Comparison of ENCODE assay signal across 8 cellular contexts in the genomic region with DNA sequence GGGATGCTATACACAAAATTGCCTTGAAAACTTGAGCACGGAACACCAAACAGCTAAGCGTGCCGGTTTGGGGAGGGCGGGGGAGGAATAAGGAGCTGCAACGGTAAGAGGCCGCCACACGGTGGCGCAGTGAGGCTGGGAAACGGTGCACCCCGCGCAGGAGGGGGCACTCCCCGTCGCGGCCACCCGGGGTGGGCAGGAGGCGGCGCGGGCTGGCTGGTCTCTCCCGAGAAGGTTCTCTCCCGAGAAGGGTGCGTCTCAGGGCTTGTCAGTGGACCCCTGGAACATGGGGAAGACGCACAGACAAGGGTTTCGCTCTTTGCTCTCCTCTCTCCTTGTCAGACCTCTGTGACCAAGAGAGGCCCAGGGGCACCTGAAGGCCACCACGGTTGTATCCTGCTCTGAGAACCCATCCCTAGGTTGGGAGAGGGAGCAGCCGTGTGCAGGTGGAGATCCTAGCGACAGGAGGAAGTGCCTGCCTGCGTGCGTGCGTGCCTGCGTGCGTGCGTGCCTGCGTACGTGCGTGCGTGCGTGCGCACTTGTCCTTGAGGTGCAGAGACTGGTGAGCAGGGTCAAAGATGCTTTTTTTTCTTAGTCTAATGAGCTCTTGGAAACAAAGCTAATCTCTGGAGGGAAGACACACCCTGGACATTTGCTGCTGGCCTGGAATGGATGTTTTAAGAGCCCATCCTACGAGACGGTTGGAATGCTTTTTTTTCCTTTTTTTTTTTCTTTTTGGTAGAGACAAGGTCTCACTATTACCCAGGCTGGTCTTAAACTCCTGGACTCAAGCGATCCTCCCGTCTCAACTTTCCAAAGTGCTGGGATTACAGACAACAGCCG. TPM values are rescaled to one million over a fixed set of nuclear protein-coding genes. Genes with fewer than 3 reads are reported as not detected.
DNase-seq lines count a peak whose midpoint lies in the region; ATAC-seq, FAIRE-seq and TF ChIP-seq lines count a peak whose summit lies in the region.

No MANE protein-coding gene starts in this region.

- peak; percentile 86 for ATAC-seq in GM21717 (IDR thresholded peaks at IDR 0.05; ENCODE audit: unreplicated experiment)
- peak; percentile 95 to 99 (median 96) for ATAC-seq in pancreas

- TF ChIP-seq CTCF in KMS-11 (conservative IDR thresholded peaks at IDR 0.05; ENCODE audit: low read depth, low read length) = peak; percentile 70
- TF ChIP-seq CTCF in RWPE1 (conservative IDR thresholded peaks at IDR 0.05; ENCODE audit: low read depth) = peak; percentile 85
- peak; percentile 89 to 92 (median 92) for TF ChIP-seq CTCF in pancreas (IDR thresholded peaks at IDR 0.05)
- peak; percentile 90 to 97 (median 95) for TF ChIP-seq CTCF in transverse colon (IDR thresholded peaks at IDR 0.05)

- H3K4me3 ChIP-seq in KMS-11 (IDR thresholded peaks at IDR 0.05; ENCODE audit: insufficient read depth, low read depth, low read length) (no peak overlapping the region), pancreas (peak overlapping the region; percentile 5 to 47 (median 28)), transverse colon (peak overlapping the region in 3 of 4 donors; percentile 26 to 47 (median 29))

- no peak overlapping the region for H3K4me2 ChIP-seq in KMS-11

- H3K9me3 ChIP-seq in pancreas (no peaks in the 10 kb centered on the region), transverse colon (no peaks in the 10 kb centered on the region)

- 13% methylated on average over 41 to 43 of the region's 43 CpGs for WGBS in pancreas, 2 donors
- WGBS in transverse colon (ENCODE audit: low coverage in 1 of 2), 2 donors = 29 to 66% methylated on average over 5 to 42 of the region's 43 CpGs

- H3K27me3 ChIP-seq in KMS-11 (ENCODE audit: insufficient read depth, low read depth) (no peaks in the 10 kb centered on the region), pancreas (peaks cover 0 to 5% (median 0%) of the 10 kb centered on the region in 4 donors), transverse colon (peaks cover 6% of the 10 kb centered on the region)

- no peaks in the 10 kb centered on the region for H3K4me1 ChIP-seq in KMS-11 (ENCODE audit: low read depth, poor library complexity, severe bottlenecking)
- H3K4me1 ChIP-seq in pancreas = peaks cover 0 to 4% (median 0%) of the 10 kb centered on the region in 3 donors
- peaks cover 0 to 16% (median 8%) of the 10 kb centered on the region in 4 donors for H3K4me1 ChIP-seq in transverse colon

- CTCF ChIA-PET in RWPE1 (lab: Yijun Ruan, JAX) = interaction anchor here (0.5 to 1.2 kb wide), 13 partner anchors 11 to 794 kb away, joined by 3 to 15 read pairs (median 3); no protein-coding TSS in a partner anchor

- no peak overlapping the region for H3K9ac ChIP-seq in KMS-11

- TF ChIP-seq EP300 in transverse colon (IDR thresholded peaks at IDR 0.05; ENCODE audit: low read depth) = no peak

- DNase-seq in DMS53 treated with DMSO at 0.1 percent for 48 hours (lab: John Stamatoyannopoulos, UW; ENCODE audit: unreplicated experiment) (peak; percentile 92), RWPE1 (ENCODE audit: low spot score) (peak; percentile 83), activated gamma-delta T cell treated with Interleukin-2 at 50 U/mL for 16 hours (peak; percentile 74), germinal center (ENCODE audit: low spot score) (peak; percentile 86), pancreas (peak; percentile 72 to 93 (median 82)), transverse colon (peak; percentile 80)

- no peak overlapping the region for H3K27ac ChIP-seq in KMS-11
- H3K27ac ChIP-seq in RWPE1 = no peak overlapping the region
- peak overlapping the region; percentile 57 to 88 (median 80) for H3K27ac ChIP-seq in pancreas
- peak overlapping the region; percentile 66 to 77 (median 76) for H3K27ac ChIP-seq in transverse colon

- intact Hi-C loops in pancreas (cut with DNase I) (no loop called here), transverse colon (cut with DNase I; ENCODE audit: low total_unique reads) (loop anchor here (1.0 kb wide), 1 partner anchor 91 kb away; no protein-coding TSS in a partner anchor)

- H4K20me1 ChIP-seq in KMS-11 (ENCODE audit: insufficient read depth) = no peaks in the 10 kb centered on the region

- in situ Hi-C loops in transverse colon (cut with MboI; ENCODE audit: low pct_ligation_motif_present in 1 of 4, low pct_unique_long_range_greater_than_20kb in 1 of 4, low sequenced_read_pairs in 3 of 4) = loop anchor here in 3 of 4 donors (10.0 kb wide), 2 partner anchors 84 to 94 kb away; no protein-coding TSS in a partner anchor

- POLR2A ChIA-PET in RWPE1 (lab: Yijun Ruan, JAX; ENCODE audit: low non-redundant PET) = no interaction called here

- no peaks in the 10 kb centered on the region for H3K79me2 ChIP-seq in KMS-11 (ENCODE audit: insufficient read depth, low read depth)

- FAIRE-seq in pancreas (lab: Jason Lieb, UNC) = no peak

- peak; percentile 60 for TF ChIP-seq POLR2A in transverse colon (IDR thresholded peaks at IDR 0.05)

- H3K36me3 ChIP-seq in KMS-11 (ENCODE audit: insufficient read depth) (no peaks in the 10 kb centered on the region), pancreas (no peaks in the 10 kb centered on the region), transverse colon (no peaks in the 10 kb centered on the region)

- H2AFZ ChIP-seq in KMS-11 (ENCODE audit: low read depth) = peak overlapping the region; percentile 30; the same call in 1 of the 2 replicates

RNA-seq across cellular contexts. Expression of a gene that starts 18.1 kb away (rescaled TPM):
- total RNA-seq in pancreas = 1 to 10 TPM; 1.7 to 9.6 (median 4.2) TPM
- 10 to 100 TPM in 1 of 2 donors, 1 to 10 TPM in 1; 3.0 to 11.0 TPM for polyA plus RNA-seq in pancreas
- total RNA-seq in transverse colon = 10 to 100 TPM in 3 of 4 donors, 1 to 10 TPM in 1; 7.8 to 56.9 (median 13.8) TPM

Comparison
In these comparisons a context has a peak if more than half of its experiments do, and no peak if none do; other contexts are left out.
1. H3K27ac ChIP-seq: peak in pancreas (4 of 4) and transverse colon (4 of 4); none in KMS-11 (single experiment) and RWPE1 (single experiment).
2. Peak in every context shown above with its lines, with median percentiles within 50 percentile points of each other: DNase-seq and CTCF ChIP-seq.